In genomic region chr5:22787398-22787797, GRCh38 we compare ENCODE assay signal across 1 cellular context.
TF ChIP-seq lines count a peak whose summit lies in the region.

No MANE protein-coding gene starts in this region.

TF ChIP-seq in H1, 55 proteins besides CTCF, POLR2A, EP300 and RAD21:
- TF ChIP-seq YY1 (IDR thresholded peaks at IDR 0.05; ENCODE audit: low read depth, low read length) (no peak), RFX5 (IDR thresholded peaks at IDR 0.05; ENCODE audit: borderline replicate concordance, low read depth, low read length) (no peak), RXRA (IDR thresholded peaks at IDR 0.05; ENCODE audit: insufficient read depth, low read depth, low read length) (no peak), TBP (IDR thresholded peaks at IDR 0.05; ENCODE audit: low read depth, low read length) (no peak), HDAC2 (IDR thresholded peaks at IDR 0.05; ENCODE audit: borderline replicate concordance in 1 of 2, low read depth in 2 of 2, low read length in 2 of 2) (no peak), E2F6 (IDR thresholded peaks at IDR 0.05) (no peak), KDM1A (IDR thresholded peaks at IDR 0.05; ENCODE audit: borderline replicate concordance, low read length) (no peak), NRF1 (IDR thresholded peaks at IDR 0.05; ENCODE audit: low read depth, low read length) (no peak), ZNF274 (IDR thresholded peaks at IDR 0.05; ENCODE audit: borderline replicate concordance, extremely low read depth, low read length) (no peak), SIX5 (IDR thresholded peaks at IDR 0.05; ENCODE audit: low read depth, low read length) (no peak), SAP30 (IDR thresholded peaks at IDR 0.05; ENCODE audit: insufficient read depth, insufficient replicate concordance, low read length) (no peak), EZH2 (IDR thresholded peaks at IDR 0.05; ENCODE audit: low read depth, low read length, severe bottlenecking) (no peak), KDM4A (IDR thresholded peaks at IDR 0.05; ENCODE audit: low read depth, low read length, severe bottlenecking) (no peak), GTF2F1 (IDR thresholded peaks at IDR 0.05; ENCODE audit: borderline replicate concordance, low read depth, low read length) (no peak), CHD2 (IDR thresholded peaks at IDR 0.05; ENCODE audit: low read length) (no peak), JUN (IDR thresholded peaks at IDR 0.05; ENCODE audit: low read depth, low read length) (no peak), POU5F1 (IDR thresholded peaks at IDR 0.05; ENCODE audit: low read depth, low read length) (no peak), BACH1 (IDR thresholded peaks at IDR 0.05; ENCODE audit: low read length) (no peak)
